Comparison of ENCODE assay signal across 24 cellular contexts in genomic region chr14:101708853-101709532, GRCh38. TPM values are rescaled to one million over a fixed set of nuclear protein-coding genes. Genes with fewer than 3 reads are reported as not detected.
DNase-seq lines count a peak whose midpoint lies in the region; ATAC-seq, FAIRE-seq and TF ChIP-seq lines count a peak whose summit lies in the region.
"Had no signal": no experiment of that assay in that cellular context is flagged by ENCODE, and none has a peak within 500 bp of the region (broad histone marks: within the 10 kb centered on the region; RNA-seq: fewer than 3 reads in every experiment).

No MANE protein-coding gene starts in this region.

- no peak overlapping the region for H3K27ac ChIP-seq in CD4-positive, CD25-positive, alpha-beta regulatory T cell (ENCODE audit: insufficient read depth, low read length, poor library complexity, severe bottlenecking)

- no peaks in the 10 kb centered on the region for H3K9me3 ChIP-seq in CD4-positive, CD25-positive, alpha-beta regulatory T cell (ENCODE audit: control insufficient read depth in 2 of 2, low read length in 2 of 2)

- no peaks in the 10 kb centered on the region for H3K27me3 ChIP-seq in CD4-positive, CD25-positive, alpha-beta regulatory T cell (ENCODE audit: control insufficient read depth, insufficient read depth, low read length)

- DNase-seq in CD4-positive, CD25-positive, alpha-beta regulatory T cell = no peak
- DNase-seq in DMS79 (lab: John Stamatoyannopoulos, UW) (peak; percentile 72), posterior cingulate gyrus (no peak), GM12891 (ENCODE audit: insufficient read length, low spot score) (no peak)
- DNase-seq in activated naive CD8-positive, alpha-beta T cell treated with anti-CD3 and anti-CD28 coated beads, Interleukin-2, amount 50 U/mL, for 24 hours = no peak
- DNase-seq in natural killer cell treated with Interleukin-12 subunit alpha and Interleukin-12 subunit beta and Interleukin-15 and Interleukin-18, amount 100 ng/mL, for 72 hours (ENCODE audit: low spot score) = no peak
- DNase-seq: activated CD4-positive, CD25-positive, alpha-beta regulatory T cell treated with anti-CD3 and anti-CD28 coated beads, Interleukin-2, amount 50 U/mL, for 72 hours; activated effector memory CD4-positive, alpha-beta T cell treated with anti-CD3 and anti-CD28 coated beads, Interleukin-2, amount 50 U/mL, for 16 hours; cerebellar nuclear complex; DND-41; GOT3; naive B cell; NCI-H187 treated with DMSO at 0.1 percent for 48 hours; stimulated activated CD4-positive, alpha-beta T cell treated with anti-CD3 and anti-CD28 coated beads, Interleukin-2, amount 100 ng/mL, for 24 hours; trophoblast cell had no signal

- no peaks in the 10 kb centered on the region for H3K36me3 ChIP-seq in CD4-positive, CD25-positive, alpha-beta regulatory T cell (ENCODE audit: control insufficient read depth, insufficient read depth, low read length)

- peak overlapping the region; percentile 71 to 94 (median 82) for H3K27ac Mint-ChIP-seq in CD4-positive, CD25-positive, alpha-beta regulatory T cell
- H3K27ac Mint-ChIP-seq in activated naive CD8-positive, alpha-beta T cell treated with anti-CD3 and anti-CD28 coated beads, Interleukin-2, amount 50 U/mL, for 24 hours = peak overlapping the region; percentile 14
- peak overlapping the region; percentile 42 to 77 for H3K27ac Mint-ChIP-seq in natural killer cell treated with Interleukin-12 subunit alpha and Interleukin-12 subunit beta and Interleukin-15 and Interleukin-18, amount 100 ng/mL, for 72 hours
- H3K27ac Mint-ChIP-seq: memory B cell; stimulated activated naive CD8-positive, alpha-beta T cell treated with anti-CD3 and anti-CD28 coated beads, Interleukin-15, Interleukin-2, amounts not matched to agents 100 ng/mL and 50 ng/mL, for 24 hours had no signal

- peaks cover 38% of the 10 kb centered on the region for H3K4me1 ChIP-seq in CD4-positive, CD25-positive, alpha-beta regulatory T cell (ENCODE audit: control insufficient read depth, insufficient read depth, low read length, poor library complexity, severe bottlenecking)

- H3K27me3 Mint-ChIP-seq in CD4-positive, CD25-positive, alpha-beta regulatory T cell = no peaks in the 10 kb centered on the region
- no peaks in the 10 kb centered on the region for H3K27me3 Mint-ChIP-seq in activated naive CD8-positive, alpha-beta T cell treated with anti-CD3 and anti-CD28 coated beads, Interleukin-2, amount 50 U/mL, for 24 hours
- H3K27me3 Mint-ChIP-seq in natural killer cell treated with Interleukin-12 subunit alpha and Interleukin-12 subunit beta and Interleukin-15 and Interleukin-18, amount 100 ng/mL, for 72 hours = peaks cover 0 to 3% of the 10 kb centered on the region in 2 donors

- H3K4me3 ChIP-seq in CD4-positive, CD25-positive, alpha-beta regulatory T cell (ENCODE audit: low read depth, low read length) = no peak overlapping the region
- H3K4me3 ChIP-seq: skin epidermis had no signal

- no peak for ATAC-seq in CD4-positive, CD25-positive, alpha-beta regulatory T cell (ENCODE audit: low read depth in 2 of 2)
- no peak for ATAC-seq in activated naive CD8-positive, alpha-beta T cell treated with anti-CD3 and anti-CD28 coated beads, Interleukin-2, amount 50 U/mL, for 24 hours
- no peak for ATAC-seq in natural killer cell treated with Interleukin-12 subunit alpha and Interleukin-12 subunit beta and Interleukin-15 and Interleukin-18, amount 100 ng/mL, for 72 hours
- ATAC-seq in GM21737 (IDR thresholded peaks at IDR 0.05; ENCODE audit: unreplicated experiment) (no peak), HG02981 (IDR thresholded peaks at IDR 0.05; ENCODE audit: unreplicated experiment) (no peak)
- ATAC-seq: esophagus mucosa, SK-N-SH treated with all-trans-retinoic acid at 6 μM for 48 hours had no signal

- peaks cover 4% of the 10 kb centered on the region for H3K36me3 Mint-ChIP-seq in CD4-positive, CD25-positive, alpha-beta regulatory T cell
- H3K36me3 Mint-ChIP-seq in activated naive CD8-positive, alpha-beta T cell treated with anti-CD3 and anti-CD28 coated beads, Interleukin-2, amount 50 U/mL, for 24 hours (ENCODE audit: low read depth) = peaks cover 3% of the 10 kb centered on the region
- peaks cover 5% of the 10 kb centered on the region for H3K36me3 Mint-ChIP-seq in natural killer cell treated with Interleukin-12 subunit alpha and Interleukin-12 subunit beta and Interleukin-15 and Interleukin-18, amount 100 ng/mL, for 72 hours
- H3K36me3 Mint-ChIP-seq: memory B cell, naive B cell had no signal

- intact Hi-C loops in posterior cingulate gyrus (cut with DNase I) = loop anchor here (5.0 kb wide), 1 partner anchor 53 kb away; the partner anchor contains the start of gene PPP2R5C

- peaks cover 17 to 52% (median 38%) of the 10 kb centered on the region in 4 donors for H3K4me1 Mint-ChIP-seq in CD4-positive, CD25-positive, alpha-beta regulatory T cell
- H3K4me1 Mint-ChIP-seq in activated naive CD8-positive, alpha-beta T cell treated with anti-CD3 and anti-CD28 coated beads, Interleukin-2, amount 50 U/mL, for 24 hours = peaks cover 37% of the 10 kb centered on the region
- H3K4me1 Mint-ChIP-seq in natural killer cell treated with Interleukin-12 subunit alpha and Interleukin-12 subunit beta and Interleukin-15 and Interleukin-18, amount 100 ng/mL, for 72 hours (ENCODE audit: low read depth in 2 of 2) = peaks cover 39 to 50% of the 10 kb centered on the region in 2 donors

- no peak for FAIRE-seq in GM12891 (lab: Jason Lieb, UNC)
- FAIRE-seq: astrocyte, RCC 7860 had no signal

- no peak overlapping the region for H3K4me3 Mint-ChIP-seq in CD4-positive, CD25-positive, alpha-beta regulatory T cell
- no peak overlapping the region for H3K4me3 Mint-ChIP-seq in activated naive CD8-positive, alpha-beta T cell treated with anti-CD3 and anti-CD28 coated beads, Interleukin-2, amount 50 U/mL, for 24 hours
- H3K4me3 Mint-ChIP-seq in natural killer cell treated with Interleukin-12 subunit alpha and Interleukin-12 subunit beta and Interleukin-15 and Interleukin-18, amount 100 ng/mL, for 72 hours = no peak overlapping the region
- H3K4me3 Mint-ChIP-seq: memory B cell; naive B cell; stimulated activated naive CD8-positive, alpha-beta T cell treated with anti-CD3 and anti-CD28 coated beads, Interleukin-15, Interleukin-2, amounts not matched to agents 100 ng/mL and 50 ng/mL, for 24 hours had no signal

- H3K9me3 Mint-ChIP-seq in CD4-positive, CD25-positive, alpha-beta regulatory T cell = no peaks in the 10 kb centered on the region
- H3K9me3 Mint-ChIP-seq in activated naive CD8-positive, alpha-beta T cell treated with anti-CD3 and anti-CD28 coated beads, Interleukin-2, amount 50 U/mL, for 24 hours = no peaks in the 10 kb centered on the region
- H3K9me3 Mint-ChIP-seq in natural killer cell treated with Interleukin-12 subunit alpha and Interleukin-12 subunit beta and Interleukin-15 and Interleukin-18, amount 100 ng/mL, for 72 hours = no peaks in the 10 kb centered on the region
- H3K9me3 Mint-ChIP-seq: naive B cell; stimulated activated naive CD8-positive, alpha-beta T cell treated with anti-CD3 and anti-CD28 coated beads, Interleukin-15, Interleukin-2, amounts not matched to agents 100 ng/mL and 50 ng/mL, for 24 hours had no signal

- TF ChIP-seq POLR2A in GM12891 (IDR thresholded peaks at IDR 0.05; ENCODE audit: low read depth, low read length) = no peak

TF ChIP-seq in GM12891, 5 proteins besides CTCF, POLR2A, EP300 and RAD21:
- TF ChIP-seq POU2F2 (IDR thresholded peaks at IDR 0.05; ENCODE audit: low read depth, low read length) (no peak), PAX5 (IDR thresholded peaks at IDR 0.05; ENCODE audit: insufficient read depth, low read length, severe bottlenecking) (no peak), SPI1 (IDR thresholded peaks at IDR 0.05; ENCODE audit: low read depth, low read length) (no peak), TAF1 (IDR thresholded peaks at IDR 0.05; ENCODE audit: low read depth, low read length) (no peak), POLR2AphosphoS5 (IDR thresholded peaks at IDR 0.05; ENCODE audit: low read depth, low read length) (no peak)
TF ChIP-seq in GM12891: peak in this region for 0.

RNA-seq across cellular contexts. Expression of gene PPP2R5C, which starts 52.5 kb away (rescaled TPM):
- total RNA-seq in CD4-positive, CD25-positive, alpha-beta regulatory T cell = 650 TPM
- 100 to 1,000 TPM; 244 to 294 (median 270) TPM for polyA plus RNA-seq in CD4-positive, CD25-positive, alpha-beta regulatory T cell
- 100 to 1,000 TPM; 149 to 210 TPM for total RNA-seq in natural killer cell treated with Interleukin-12 subunit alpha and Interleukin-12 subunit beta and Interleukin-15 and Interleukin-18, amount 100 ng/mL, for 72 hours
- 87.1 TPM for polyA plus RNA-seq in GM12891 (2012; ENCODE audit: low read depth, missing spikeins)

Comparison
In these comparisons a context has a peak if more than half of its experiments do, and no peak if none do; other contexts are left out.
1. H3K27ac Mint-ChIP-seq: peak in every context shown above with its lines; median percentile 82 in CD4-positive, CD25-positive, alpha-beta regulatory T cell; 60 in natural killer cell treated with Interleukin-12 subunit alpha and Interleukin-12 subunit beta and Interleukin-15 and Interleukin-18, amount 100 ng/mL, for 72 hours; 14 in activated naive CD8-positive, alpha-beta T cell treated with anti-CD3 and anti-CD28 coated beads, Interleukin-2, amount 50 U/mL, for 24 hours.